ENCODE assay signal across 15 cellular contexts in the genomic region with DNA sequence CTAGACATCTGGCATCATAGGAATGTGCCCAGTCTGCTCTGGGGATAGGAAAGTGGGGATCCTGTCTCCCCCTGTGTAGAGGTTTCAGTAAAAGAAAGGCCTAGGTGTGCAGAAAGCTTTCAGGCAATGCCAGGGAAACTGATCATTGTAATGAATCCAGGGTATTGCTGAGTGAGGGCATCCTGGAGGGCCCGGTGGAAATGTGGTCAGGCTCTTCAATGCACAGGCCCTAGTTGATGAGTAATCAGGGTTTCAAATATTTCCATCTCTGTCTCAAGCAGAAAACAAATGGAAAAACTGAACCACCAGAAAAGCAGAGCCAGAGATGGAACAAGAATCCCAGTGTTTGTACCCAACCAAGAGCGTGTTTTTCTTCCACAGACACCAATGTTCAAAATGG. TPM values are rescaled to one million over a fixed set of nuclear protein-coding genes. Genes with fewer than 3 reads are reported as not detected.
A peak's percentile ranks its signal among the peaks of the same experiment; 100 is the strongest.
DNase-seq lines count a peak whose midpoint lies in the region; ATAC-seq lines count a peak whose summit lies in the region.
"Had no signal": no experiment of that assay in that cellular context is flagged by ENCODE, and none has a peak within 500 bp of the region (broad histone marks: within the 10 kb centered on the region; RNA-seq: fewer than 3 reads in every experiment).

No MANE protein-coding gene starts in this region.

- H3K4me3 Mint-ChIP-seq in activated CD4-positive, alpha-beta T cell treated with anti-CD3 and anti-CD28 coated beads for 36 hours: peak overlapping the region; percentile 99
- H3K4me3 Mint-ChIP-seq in activated naive CD4-positive, alpha-beta T cell treated with anti-CD3 and anti-CD28 coated beads, Interleukin-2, amount 10 ng/mL, durations not matched to agents 7 days and 5 days: peak overlapping the region; percentile 98
- H3K4me3 Mint-ChIP-seq: activated B cell treated with CpG ODN at 0.5 μM for 24 hours had no signal

- H3K36me3 Mint-ChIP-seq in activated CD4-positive, alpha-beta T cell treated with anti-CD3 and anti-CD28 coated beads for 36 hours (ENCODE audit: low read depth): peaks cover 63% of the 10 kb centered on the region
- H3K36me3 Mint-ChIP-seq in activated naive CD4-positive, alpha-beta T cell treated with anti-CD3 and anti-CD28 coated beads, Interleukin-2, amount 10 ng/mL, durations not matched to agents 7 days and 5 days: peaks cover 57% of the 10 kb centered on the region

- CTCF ChIA-PET in activated CD4-positive, alpha-beta T cell treated with anti-CD3 and anti-CD28 coated beads for 36 hours (lab: Charles Lee): interaction anchor here (0.6 to 2.7 kb wide), 5 partner anchors 11 to 41 kb away, joined by 4 to 9 read pairs (median 5); no protein-coding TSS in a partner anchor
- CTCF ChIA-PET in activated naive CD4-positive, alpha-beta T cell treated with anti-CD3 and anti-CD28 coated beads, Interleukin-2, amount 10 ng/mL, durations not matched to agents 7 days and 5 days (lab: Charles Lee): interaction anchor here (1.5 to 3.5 kb wide), 5 partner anchors 11 to 135 kb away, joined by 5 to 18 read pairs (median 14); partner anchors contain the start of genes CD3D and CD3G

- POLR2A ChIA-PET in activated CD4-positive, alpha-beta T cell treated with anti-CD3 and anti-CD28 coated beads for 36 hours (lab: Charles Lee): interaction anchor here (4.3 kb wide), 1 partner anchor 35 kb away, joined by 23 read pairs; the partner anchor contains the start of gene CD3D

- intact Hi-C loops in activated CD4-positive, alpha-beta T cell treated with anti-CD3 and anti-CD28 coated beads for 36 hours (cut with DNase I, micrococcal nuclease): loop anchor here (1.0 to 10.0 kb wide), 9 partner anchors 38 to 492 kb away; partner anchors contain the start of genes ARCN1 (in 1 of the 2), ATP5MG (in 1 of the 2) and CD3G (in 1 of the 2)

- peak overlapping the region; percentile 99 for H3K27ac Mint-ChIP-seq in activated CD4-positive, alpha-beta T cell treated with anti-CD3 and anti-CD28 coated beads for 36 hours
- peak overlapping the region; percentile 91 for H3K27ac Mint-ChIP-seq in activated naive CD4-positive, alpha-beta T cell treated with anti-CD3 and anti-CD28 coated beads, Interleukin-2, amount 10 ng/mL, durations not matched to agents 7 days and 5 days
- H3K27ac Mint-ChIP-seq: activated B cell treated with CpG ODN at 0.5 μM for 24 hours had no signal

- no peaks in the 10 kb centered on the region for H3K27me3 Mint-ChIP-seq in activated CD4-positive, alpha-beta T cell treated with anti-CD3 and anti-CD28 coated beads for 36 hours
- H3K27me3 Mint-ChIP-seq in activated naive CD4-positive, alpha-beta T cell treated with anti-CD3 and anti-CD28 coated beads, Interleukin-2, amount 10 ng/mL, durations not matched to agents 7 days and 5 days: peaks cover 4% of the 10 kb centered on the region

- H3K4me1 Mint-ChIP-seq in activated CD4-positive, alpha-beta T cell treated with anti-CD3 and anti-CD28 coated beads for 36 hours: peaks cover 80% of the 10 kb centered on the region
- peaks cover 81% of the 10 kb centered on the region for H3K4me1 Mint-ChIP-seq in activated naive CD4-positive, alpha-beta T cell treated with anti-CD3 and anti-CD28 coated beads, Interleukin-2, amount 10 ng/mL, durations not matched to agents 7 days and 5 days

- DNase-seq in ELR (ENCODE audit: low read depth) (peak; percentile 8), renal cortical epithelial cell (ENCODE audit: low read depth) (peak; percentile 44), NCI-H82 treated with DMSO at 0.1 percent for 48 hours (lab: John Stamatoyannopoulos, UW; ENCODE audit: unreplicated experiment) (no peak), AG20443 (ENCODE audit: low spot score) (no peak), GM19238 (ENCODE audit: insufficient read length, low spot score) (no peak)
- peak; percentile 77 for DNase-seq in activated CD4-positive, alpha-beta T cell treated with anti-CD3 and anti-CD28 coated beads for 36 hours
- peak; percentile 46 for DNase-seq in activated naive CD4-positive, alpha-beta T cell treated with anti-CD3 and anti-CD28 coated beads, Interleukin-2, amount 10 ng/mL, durations not matched to agents 7 days and 5 days
- DNase-seq: activated B cell treated with CpG ODN at 0.5 μM for 24 hours, gastrocnemius medialis, GDM1, islet precursor cell, OCI-M1, retina, substantia nigra had no signal

- ATAC-seq in activated CD4-positive, alpha-beta T cell treated with anti-CD3 and anti-CD28 coated beads for 36 hours: peak; percentile 42
- no peak for ATAC-seq in GM19397 (IDR thresholded peaks at IDR 0.05; ENCODE audit: unreplicated experiment)
- ATAC-seq: gastrocnemius medialis had no signal

- H3K9me3 Mint-ChIP-seq in activated CD4-positive, alpha-beta T cell treated with anti-CD3 and anti-CD28 coated beads for 36 hours (ENCODE audit: low read depth): peaks cover 3% of the 10 kb centered on the region
- H3K9me3 Mint-ChIP-seq in activated naive CD4-positive, alpha-beta T cell treated with anti-CD3 and anti-CD28 coated beads, Interleukin-2, amount 10 ng/mL, durations not matched to agents 7 days and 5 days: peaks cover 2% of the 10 kb centered on the region
- H3K9me3 Mint-ChIP-seq: activated B cell treated with CpG ODN at 0.5 μM for 24 hours had no signal

RNA-seq across cellular contexts. Expression of gene CD3E, which starts 2.0 kb away (rescaled TPM):
- total RNA-seq in activated CD4-positive, alpha-beta T cell treated with anti-CD3 and anti-CD28 coated beads for 36 hours: 100 to 1,000 TPM; 400 to 530 TPM
- total RNA-seq in renal cortical epithelial cell: not detected in 2 replicates

RNA-seq across cellular contexts. Expression of gene CD3D, which starts 35.9 kb away (rescaled TPM):
- total RNA-seq in activated CD4-positive, alpha-beta T cell treated with anti-CD3 and anti-CD28 coated beads for 36 hours: 100 to 1,000 TPM; 305 to 331 TPM
- total RNA-seq in renal cortical epithelial cell: not detected in 2 replicates

RNA-seq across cellular contexts. Expression of gene CD3G, which starts 37.6 kb away (rescaled TPM):
- 100 to 1,000 TPM; 141 to 146 TPM for total RNA-seq in activated CD4-positive, alpha-beta T cell treated with anti-CD3 and anti-CD28 coated beads for 36 hours
- total RNA-seq in renal cortical epithelial cell: not detected in 2 replicates
- total RNA-seq: activated B cell treated with CpG ODN at 0.5 μM for 24 hours had no signal

RNA-seq across cellular contexts. Expression of gene MPZL2, which starts 42.5 kb away (rescaled TPM):
- total RNA-seq in activated CD4-positive, alpha-beta T cell treated with anti-CD3 and anti-CD28 coated beads for 36 hours: 10 to 100 TPM; 26.7 to 30.1 TPM
- 28.6 and 53.3 TPM in 2 replicates for total RNA-seq in renal cortical epithelial cell
- total RNA-seq: activated B cell treated with CpG ODN at 0.5 μM for 24 hours had no signal

RNA-seq across cellular contexts. Expression of gene UBE4A, which starts 52.8 kb away (rescaled TPM):
- total RNA-seq in activated CD4-positive, alpha-beta T cell treated with anti-CD3 and anti-CD28 coated beads for 36 hours: 10 to 100 TPM; 44.2 to 50.7 TPM
- 34.0 and 42.2 TPM in 2 replicates for total RNA-seq in renal cortical epithelial cell

Comparison
In these comparisons a context has a peak if more than half of its experiments do, and no peak if none do; other contexts are left out.
1. DNase-seq: peak in ELR (single experiment), activated CD4-positive, alpha-beta T cell treated with anti-CD3 and anti-CD28 coated beads for 36 hours (single experiment), activated naive CD4-positive, alpha-beta T cell treated with anti-CD3 and anti-CD28 coated beads, Interleukin-2, amount 10 ng/mL, durations not matched to agents 7 days and 5 days (single experiment) and renal cortical epithelial cell (single experiment); none in NCI-H82 treated with DMSO at 0.1 percent for 48 hours (single experiment), AG20443 (single experiment) and GM19238 (single experiment).
2. RNA of gene CD3E, which starts 2.0 kb away (total RNA-seq): 400 to 530 TPM in activated CD4-positive, alpha-beta T cell treated with anti-CD3 and anti-CD28 coated beads for 36 hours; not detected in renal cortical epithelial cell; every median in the first group is over 100 times any median in the second.
3. RNA of gene CD3D, which starts 35.9 kb away (total RNA-seq): 305 to 331 TPM in activated CD4-positive, alpha-beta T cell treated with anti-CD3 and anti-CD28 coated beads for 36 hours; not detected in renal cortical epithelial cell; every median in the first group is over 100 times any median in the second.
4. RNA of gene CD3G, which starts 37.6 kb away (total RNA-seq): 141 to 146 TPM in activated CD4-positive, alpha-beta T cell treated with anti-CD3 and anti-CD28 coated beads for 36 hours; not detected in renal cortical epithelial cell; every median in the first group is over 100 times any median in the second.